In genomic region chr6:154434662-154435061, GRCh38 we compare ENCODE assay signal across 28 cellular contexts.
DNase-seq lines count a peak whose midpoint lies in the region; ATAC-seq, FAIRE-seq and TF ChIP-seq lines count a peak whose summit lies in the region.
"Had no signal": no experiment of that assay in that cellular context is flagged by ENCODE, and none has a peak within 500 bp of the region (broad histone marks: within the 10 kb centered on the region; RNA-seq: fewer than 3 reads in every experiment).

No MANE protein-coding gene starts in this region.

- no peak overlapping the region for H4K91ac ChIP-seq in H1 (replicated peaks; ENCODE audit: insufficient read length, low read length)

- H4K8ac ChIP-seq in H1 (ENCODE audit: extremely low read depth, insufficient read depth, low read length), result no peak overlapping the region

- H3K9ac ChIP-seq in H1 (replicated peaks in 1 of 4; ENCODE audit: extremely low read depth in 1 of 4, low read depth in 3 of 4, low read length in 3 of 4) (no peak overlapping the region), neural progenitor cell (no peak overlapping the region)
- H3K9ac ChIP-seq: BLaER1 had no signal

- H2BK5ac ChIP-seq in H1 (ENCODE audit: low read depth, low read length), result no peak overlapping the region

- H3K4me1 ChIP-seq in left ventricle myocardium inferior (peaks cover 66% of the 10 kb centered on the region), H1 (replicated peaks in 1 of 4; ENCODE audit: control insufficient read depth in 3 of 4, insufficient read depth in 4 of 4, low read length in 3 of 4) (peaks cover 1 to 5% (median 3%) of the 10 kb centered on the region in 4 experiments; a peak in 2 of 7 replicates), neural progenitor cell (peaks cover 20% of the 10 kb centered on the region)
- H3K4me1 ChIP-seq: BE2C, BLaER1 had no signal

- H3F3A ChIP-seq in neural progenitor cell (ENCODE audit: low read depth), result peaks cover 17% of the 10 kb centered on the region

- peaks cover 3% of the 10 kb centered on the region for H3K27me3 Mint-ChIP-seq in neural progenitor cell (ENCODE audit: insufficient read depth, low read depth)
- H3K27me3 Mint-ChIP-seq: CD4-positive, CD25-positive, alpha-beta regulatory T cell had no signal

- H3K9me3 Mint-ChIP-seq in neural progenitor cell, result peaks cover 2% of the 10 kb centered on the region
- H3K9me3 Mint-ChIP-seq: CD4-positive, CD25-positive, alpha-beta regulatory T cell had no signal

- no peak overlapping the region for H3K18ac ChIP-seq in H1 (ENCODE audit: extremely low read depth, low read length)

- TF ChIP-seq CTCF in left ventricle myocardium inferior (IDR thresholded peaks at IDR 0.05; ENCODE audit: borderline replicate concordance), result no peak
- TF ChIP-seq CTCF in H1 (IDR thresholded peaks at IDR 0.05; ENCODE audit: control extremely low read depth in 1 of 3, insufficient read depth in 1 of 3, low read depth in 1 of 3, low read length in 3 of 3), result no peak
- TF ChIP-seq CTCF in neural progenitor cell (IDR thresholded peaks at IDR 0.05), result no peak

- H3K23me2 ChIP-seq in H1 (ENCODE audit: low read depth, low read length), result no peaks in the 10 kb centered on the region

- TF ChIP-seq EP300 in H1 (IDR thresholded peaks at IDR 0.05; ENCODE audit: borderline replicate concordance in 1 of 2, low read depth in 2 of 2, low read length in 2 of 2), result no peak

- ATAC-seq in Right ventricle myocardium inferior (no peak), HG03571 (IDR thresholded peaks at IDR 0.05; ENCODE audit: unreplicated experiment) (no peak), HG03045 (IDR thresholded peaks at IDR 0.05; ENCODE audit: unreplicated experiment) (no peak)
- ATAC-seq: GM12878 had no signal

- no peaks in the 10 kb centered on the region for H3K79me2 ChIP-seq in H1 (ENCODE audit: control insufficient read depth in 1 of 2, insufficient read depth in 2 of 2, low read length in 2 of 2)
- no peaks in the 10 kb centered on the region for H3K79me2 ChIP-seq in neural progenitor cell (ENCODE audit: low read depth)

- H3K36me3 ChIP-seq in left ventricle myocardium inferior (peaks cover 4% of the 10 kb centered on the region), H1 (ENCODE audit: control insufficient read depth in 2 of 4, insufficient read depth in 4 of 4, low read length in 3 of 4) (peaks cover 0 to 15% (median 3%) of the 10 kb centered on the region in 4 experiments; a peak in 5 of 8 replicates), neural progenitor cell (peaks cover 10% of the 10 kb centered on the region)

- H3K4me2 ChIP-seq in H1 (ENCODE audit: insufficient read depth in 1 of 2, low read depth in 2 of 2, low read length in 2 of 2) (no peak overlapping the region), neural progenitor cell (no peak overlapping the region)
- H3K4me2 ChIP-seq: BLaER1 had no signal

- FAIRE-seq in H1 (lab: Jason Lieb, UNC), result no peak
- FAIRE-seq: A204.1, GM12878, GM12892, GM18507 had no signal

- H3K27ac Mint-ChIP-seq in neural progenitor cell, result no peak overlapping the region
- H3K27ac Mint-ChIP-seq: CD14-positive monocyte; CD4-positive, alpha-beta memory T cell; CD4-positive, CD25-positive, alpha-beta regulatory T cell; CD8-positive, alpha-beta memory T cell had no signal

- no peak for TF ChIP-seq POLR2A in H1 (IDR thresholded peaks at IDR 0.05; ENCODE audit: control extremely low read depth in 1 of 2, low read depth in 2 of 2, low read length in 2 of 2)

- no peak overlapping the region for H2BK15ac ChIP-seq in H1 (ENCODE audit: low read length)

- H3K9me3 ChIP-seq in left ventricle myocardium inferior (replicated peaks) (peaks cover 5% of the 10 kb centered on the region), H1 (ENCODE audit: insufficient read depth in 2 of 2, low read depth in 1 of 2, low read length in 1 of 2) (0 out of 4 replicates have a peak, but pooled peaks cover 0 to 6% of the 10 kb centered on the region in 2 experiments), neural progenitor cell (ENCODE audit: low read depth) (no peaks in the 10 kb centered on the region)

- H4K5ac ChIP-seq in H1 (ENCODE audit: insufficient read length, low read depth, low read length), result no peak overlapping the region

- no peak overlapping the region for H3K4me3 Mint-ChIP-seq in neural progenitor cell
- H3K4me3 Mint-ChIP-seq: CD14-positive monocyte; CD4-positive, alpha-beta memory T cell; CD4-positive, CD25-positive, alpha-beta regulatory T cell; CD8-positive, alpha-beta memory T cell had no signal

- H3K14ac ChIP-seq in H1 (ENCODE audit: insufficient read length), result no peak overlapping the region

- H3K27ac ChIP-seq in left ventricle myocardium inferior (replicated peaks), result peak overlapping the region; percentile 64
- no peak overlapping the region for H3K27ac ChIP-seq in H1 (ENCODE audit: low read depth, low read length)
- H3K27ac ChIP-seq in neural progenitor cell, result peak overlapping the region; percentile 48
- H3K27ac ChIP-seq: BLaER1 had no signal

- peak overlapping the region; percentile 51; the same call in 1 of the 2 replicates for H2BK12ac ChIP-seq in H1 (ENCODE audit: low read depth, low read length)

- H3K56ac ChIP-seq in H1 (replicated peaks; ENCODE audit: insufficient read length, low read depth, low read length), result no peak overlapping the region

- H3K27me3 ChIP-seq in left ventricle myocardium inferior (ENCODE audit: low read depth), result no peaks in the 10 kb centered on the region
- H3K27me3 ChIP-seq in H1 (replicated peaks in 1 of 4; ENCODE audit: control insufficient read depth in 3 of 4, extremely low read depth in 1 of 4, insufficient read depth in 3 of 4, low read length in 3 of 4), result no peaks in the 10 kb centered on the region
- H3K27me3 ChIP-seq in neural progenitor cell, result no peaks in the 10 kb centered on the region
- H3K27me3 ChIP-seq: BE2C, BLaER1 had no signal

- H2BK20ac ChIP-seq in H1 (ENCODE audit: low read length), result no peak overlapping the region

- DNase-seq in left ventricle myocardium inferior, result no peak
- no peak for DNase-seq in Right ventricle myocardium inferior (ENCODE audit: missing footprints)
- no peak for DNase-seq in H1 (ENCODE audit: low read depth in 1 of 2, low spot score in 2 of 2)
- DNase-seq in neural progenitor cell (ENCODE audit: low spot score), result no peak
- no peak for DNase-seq in GM19240 (ENCODE audit: insufficient read length, low spot score)
- DNase-seq: 8988T; ACHN; BE2C; C1 segment of cervical spinal cord; CD4-positive, alpha-beta memory T cell; CD4-positive, CD25-positive, alpha-beta regulatory T cell; CD8-positive, alpha-beta memory T cell; COR-L47; DMS 273 treated with DMSO at 0.1 percent for 48 hours; DMS153; DMS53; DMS79; DND-41; EL; GDM1 had no signal

- H2AFZ ChIP-seq in H1 (ENCODE audit: low read length) (no peak overlapping the region), neural progenitor cell (replicated peaks) (no peak overlapping the region)

- CTCF ChIA-PET in H1 (lab: Charles Lee; ENCODE audit: partially characterized antibody), result interaction anchor here (0.7 kb wide), 1 partner anchor 53 kb away, joined by 4 read pairs; no protein-coding TSS in a partner anchor

- 96% methylated on average over 3 of the region's 3 CpGs; no CpG with 5 or more reads in 1 of the 2 experiments for WGBS in H1 (ENCODE audit: extremely low coverage in 1 of 2, insufficient coverage in 1 of 2, insufficient read length in 1 of 2, insufficient replicate concordance in 2 of 2, low coverage in 1 of 2, low lambda C conversion rate in 2 of 2, missing lambda C conversion rate in 1 of 2), 2 experiments

- no peak overlapping the region for H3K4ac ChIP-seq in H1 (replicated peaks; ENCODE audit: insufficient read length, low read depth, low read length)

- intact Hi-C loops in left ventricle myocardium inferior (cut with micrococcal nuclease), result loop anchor here (10.0 kb wide), 1 partner anchor 70 kb away; no protein-coding TSS in a partner anchor
- intact Hi-C loops in Right ventricle myocardium inferior (cut with DNase I), result loop anchor here (5.0 kb wide), 1 partner anchor 78 kb away; the partner anchor contains the start of gene CNKSR3

- H3K79me1 ChIP-seq in H1 (ENCODE audit: low read depth, low read length), result no peaks in the 10 kb centered on the region

- no peak overlapping the region for H2AK5ac ChIP-seq in H1 (ENCODE audit: low read depth, low read length)

- TF ChIP-seq RAD21 in H1 (IDR thresholded peaks at IDR 0.05 in 1 of 2, conservative IDR thresholded peaks at IDR 0.05 in 1 of 2; ENCODE audit: low read depth in 2 of 2, low read length in 2 of 2), result no peak

- no peak overlapping the region for H3K23ac ChIP-seq in H1 (ENCODE audit: insufficient read length)

- H3K4me1 Mint-ChIP-seq in neural progenitor cell, result peaks cover 9% of the 10 kb centered on the region
- H3K4me1 Mint-ChIP-seq: CD4-positive, alpha-beta memory T cell; CD4-positive, CD25-positive, alpha-beta regulatory T cell; CD8-positive, alpha-beta memory T cell had no signal

- H4K20me1 ChIP-seq in H1 (replicated peaks in 1 of 2; ENCODE audit: control insufficient read depth in 1 of 2, insufficient read depth in 2 of 2, low read length in 2 of 2) (peaks cover 0 to 2% of the 10 kb centered on the region in 2 experiments), neural progenitor cell (ENCODE audit: low read depth) (no peaks in the 10 kb centered on the region)
- H4K20me1 ChIP-seq: BLaER1 had no signal

- POLR2A ChIA-PET in H1 (lab: Charles Lee; ENCODE audit: partially characterized antibody), result no interaction called here

- peaks cover 17% of the 10 kb centered on the region for H3K36me3 Mint-ChIP-seq in neural progenitor cell
- H3K36me3 Mint-ChIP-seq: CD14-positive monocyte; CD4-positive, alpha-beta memory T cell; CD4-positive, CD25-positive, alpha-beta regulatory T cell; CD8-positive, alpha-beta memory T cell had no signal

- H3K4me3 ChIP-seq in left ventricle myocardium inferior (no peak overlapping the region), H1 (ENCODE audit: extremely low read depth in 1 of 4, insufficient read depth in 2 of 4, low read depth in 3 of 4, low read length in 4 of 4) (no peak overlapping the region), neural progenitor cell (no peak overlapping the region)
- H3K4me3 ChIP-seq: BLaER1, GM12878 had no signal

- H2BK120ac ChIP-seq in H1 (replicated peaks; ENCODE audit: low read depth, low read length), result no peak overlapping the region

TF ChIP-seq in H1, 55 proteins besides CTCF, POLR2A, EP300 and RAD21:
- TF ChIP-seq PHF8 (conservative IDR thresholded peaks at IDR 0.05; ENCODE audit: low read depth, low read length), result no peak
- no peak for TF ChIP-seq POU5F1 (IDR thresholded peaks at IDR 0.05; ENCODE audit: low read depth, low read length)
- TF ChIP-seq BRCA1 (IDR thresholded peaks at IDR 0.05; ENCODE audit: low read depth, low read length), result no peak
- no peak for TF ChIP-seq BACH1 (IDR thresholded peaks at IDR 0.05; ENCODE audit: low read length)
- no peak for TF ChIP-seq TAF7 (optimal IDR thresholded peaks at IDR 0.05; ENCODE audit: borderline replicate concordance, low read depth, low read length)
TF ChIP-seq in H1: peak in this region for 0.
